In the genomic region with DNA sequence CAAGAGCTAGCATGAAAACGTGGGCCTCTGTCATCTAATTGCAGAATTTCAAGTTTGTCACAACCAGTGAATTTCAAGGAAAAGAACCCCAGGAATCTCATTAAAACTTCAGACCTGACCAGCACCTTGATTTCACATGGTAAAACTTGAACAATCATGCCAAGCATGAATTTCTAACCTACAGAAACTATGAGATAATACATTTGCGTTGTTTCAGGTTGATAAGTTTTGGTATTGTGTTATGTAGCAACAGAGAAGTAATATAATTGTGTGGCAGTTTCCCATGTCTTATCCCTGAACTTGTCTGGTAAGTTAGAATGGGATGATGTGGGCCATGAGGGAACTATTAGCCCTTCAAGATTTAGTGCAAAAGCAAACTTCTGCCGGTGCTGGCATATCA, we compare ENCODE assay signal across 30 cellular contexts.
"Had no signal": no experiment of that assay in that cellular context is flagged by ENCODE, and none has a peak within 500 bp of the region (broad histone marks: within the 10 kb centered on the region; RNA-seq: fewer than 3 reads in every experiment).

No MANE protein-coding gene starts in this region.

- H3K27me3 Mint-ChIP-seq: activated CD4-positive, alpha-beta T cell treated with anti-CD3 and anti-CD28 coated beads for 36 hours; activated naive CD8-positive, alpha-beta T cell treated with anti-CD3 and anti-CD28 coated beads for 36 hours; naive B cell; stimulated activated naive B cell treated with anti-CD40 and anti-IgM and Interleukin-4, amounts not matched to agents 10 μg/mL and 1 μg/mL and 100 μg/mL, for 72 hours had no signal

- H3K4me1 ChIP-seq: adrenal gland, body of pancreas, esophagus muscularis mucosa, left ventricle myocardium inferior, pancreas, prostate gland, stomach had no signal

- H3K4me3 ChIP-seq: adrenal gland, body of pancreas, coronary artery, dorsolateral prefrontal cortex, esophagus muscularis mucosa, left ventricle myocardium inferior, lung, pancreas, prostate gland, stomach, tibial nerve had no signal

- FAIRE-seq: frontal cortex, pancreas, small intestine had no signal

- H3K27me3 ChIP-seq: adrenal gland, body of pancreas, dorsolateral prefrontal cortex, esophagus muscularis mucosa, pancreas, stomach, tibial nerve had no signal

- H3K4me1 Mint-ChIP-seq: activated CD4-positive, alpha-beta T cell treated with anti-CD3 and anti-CD28 coated beads for 36 hours; activated naive CD8-positive, alpha-beta T cell treated with anti-CD3 and anti-CD28 coated beads for 36 hours; naive B cell; stimulated activated naive B cell treated with anti-CD40 and anti-IgM and Interleukin-4, amounts not matched to agents 10 μg/mL and 1 μg/mL and 100 μg/mL, for 72 hours had no signal

- H3K36me3 Mint-ChIP-seq: activated naive CD8-positive, alpha-beta T cell treated with anti-CD3 and anti-CD28 coated beads for 36 hours; naive B cell; stimulated activated naive B cell treated with anti-CD40 and anti-IgM and Interleukin-4, amounts not matched to agents 10 μg/mL and 1 μg/mL and 100 μg/mL, for 72 hours had no signal

- H3K27ac Mint-ChIP-seq: activated CD4-positive, alpha-beta T cell treated with anti-CD3 and anti-CD28 coated beads for 36 hours; activated naive CD8-positive, alpha-beta T cell treated with anti-CD3 and anti-CD28 coated beads for 36 hours; naive B cell; stimulated activated naive B cell treated with anti-CD40 and anti-IgM and Interleukin-4, amounts not matched to agents 10 μg/mL and 1 μg/mL and 100 μg/mL, for 72 hours; T-helper 2 cell treated with Interferon-gamma antibody and Interleukin-4, amounts not matched to agents 5 μg/mL and 100 μg/mL, for 36 hours had no signal

- H3K27ac ChIP-seq: adrenal gland, body of pancreas, coronary artery, esophagus muscularis mucosa, left ventricle myocardium inferior, pancreas, prostate gland, stomach, tibial nerve had no signal

- H3K9me3 ChIP-seq: adrenal gland, body of pancreas, esophagus muscularis mucosa, left ventricle myocardium inferior, pancreas, prostate gland, stomach, tibial nerve had no signal

- H3K4me3 Mint-ChIP-seq: activated CD4-positive, alpha-beta T cell treated with anti-CD3 and anti-CD28 coated beads for 36 hours; activated naive CD8-positive, alpha-beta T cell treated with anti-CD3 and anti-CD28 coated beads for 36 hours; naive B cell; stimulated activated naive B cell treated with anti-CD40 and anti-IgM and Interleukin-4, amounts not matched to agents 10 μg/mL and 1 μg/mL and 100 μg/mL, for 72 hours; T-helper 2 cell treated with Interferon-gamma antibody and Interleukin-4, amounts not matched to agents 5 μg/mL and 100 μg/mL, for 36 hours had no signal

- ATAC-seq: activated CD4-positive, alpha-beta T cell treated with anti-CD3 and anti-CD28 coated beads for 36 hours; body of pancreas; pancreas; stimulated activated naive B cell treated with anti-CD40 and anti-IgM and Interleukin-4, amounts not matched to agents 10 μg/mL and 1 μg/mL and 100 μg/mL, for 72 hours had no signal

- H3K9me3 Mint-ChIP-seq: activated naive CD8-positive, alpha-beta T cell treated with anti-CD3 and anti-CD28 coated beads for 36 hours; stimulated activated naive B cell treated with anti-CD40 and anti-IgM and Interleukin-4, amounts not matched to agents 10 μg/mL and 1 μg/mL and 100 μg/mL, for 72 hours had no signal

- DNase-seq: activated CD4-positive, alpha-beta T cell treated with anti-CD3 and anti-CD28 coated beads for 36 hours; activated CD4-positive, alpha-beta T cell treated with anti-CD3 and anti-CD28 coated beads, Interleukin-2, amount 50 U/mL, for 4 hours; activated CD4-positive, CD25-positive, alpha-beta regulatory T cell; activated effector memory CD4-positive, alpha-beta T cell treated with Interleukin-2 at 50 U/mL for 16 hours; activated naive CD4-positive, alpha-beta T cell treated with Interleukin-2 at 50 U/mL for 16 hours; activated naive CD8-positive, alpha-beta T cell treated with anti-CD3 and anti-CD28 coated beads for 36 hours; adrenal gland; aorta; body of pancreas; dorsolateral prefrontal cortex; effector memory CD4-positive, alpha-beta T cell; left ventricle myocardium inferior; naive B cell; nucleus accumbens; pancreas; retina; small intestine; stimulated activated CD4-positive, alpha-beta T cell treated with anti-CD3 and anti-CD28 coated beads, Interleukin-1b, Interleukin-23, amount 100 ng/mL, for 48 hours; stimulated activated CD4-positive, alpha-beta T cell treated with anti-CD3 and anti-CD28 coated beads, Interleukin-4, amount 100 ng/mL, for 4 hours; stimulated activated CD8-positive, alpha-beta memory T cell treated with anti-CD3 and anti-CD28 coated beads, Interleukin-4, amount 100 ng/mL, for 48 hours; stimulated activated naive B cell treated with anti-CD40 and anti-IgM and Interleukin-4, amounts not matched to agents 10 μg/mL and 1 μg/mL and 100 μg/mL, for 72 hours; stomach; T-helper 1 cell had no signal

- H3K36me3 ChIP-seq: adrenal gland, esophagus muscularis mucosa, left ventricle myocardium inferior, pancreas, prostate gland, stomach, tibial nerve had no signal
